19 cellular contexts compared by ENCODE assay signal in the genomic region with DNA sequence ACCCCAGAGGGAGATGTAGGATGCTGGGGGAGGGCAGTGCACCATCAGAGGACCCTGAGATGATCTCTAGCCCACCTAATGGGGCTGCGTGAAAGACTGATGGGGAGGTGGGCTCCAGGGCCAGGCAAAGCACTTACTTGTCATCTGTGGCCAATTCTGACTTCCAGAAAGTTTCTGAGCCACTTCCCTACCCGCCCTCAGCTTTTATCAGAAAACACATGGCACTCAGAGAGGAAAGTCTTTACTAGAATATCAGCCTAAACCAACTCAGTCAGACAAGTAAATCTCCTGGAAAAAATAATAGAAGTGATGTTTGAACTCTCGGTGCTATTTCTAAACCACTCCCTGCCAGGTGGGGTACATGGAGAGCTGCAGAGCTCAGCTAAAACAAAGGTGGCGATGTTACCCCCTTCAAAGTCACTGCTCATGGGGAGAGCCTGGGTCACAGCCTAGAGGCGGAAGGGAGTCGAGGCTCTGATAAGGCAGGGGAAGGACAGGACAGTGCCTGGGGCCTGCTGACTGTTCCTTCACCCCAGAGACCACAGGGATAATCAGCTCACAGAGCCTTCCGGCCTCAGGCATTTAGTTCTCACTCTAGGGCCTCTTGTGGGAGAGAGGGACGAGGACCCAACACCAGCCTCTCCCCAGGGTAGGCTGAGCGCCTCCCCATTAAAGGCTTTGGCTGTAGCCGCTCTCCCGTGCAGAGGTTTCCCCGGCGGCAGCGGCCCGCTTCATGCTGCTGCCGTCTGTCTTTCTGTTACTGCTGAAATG. TPM values are rescaled to one million over a fixed set of nuclear protein-coding genes. Genes with fewer than 3 reads are reported as not detected.
DNase-seq lines count a peak whose midpoint lies in the region; ATAC-seq and TF ChIP-seq lines count a peak whose summit lies in the region.
"Had no signal": no experiment of that assay in that cellular context is flagged by ENCODE, and none has a peak within 500 bp of the region (broad histone marks: within the 10 kb centered on the region; RNA-seq: fewer than 3 reads in every experiment).

No MANE protein-coding gene starts in this region.

- peak overlapping the region; percentile 8 for H2AK5ac ChIP-seq in mesendoderm (ENCODE audit: low read length)

- peak overlapping the region; percentile 73 for H3K56ac ChIP-seq in mesendoderm (ENCODE audit: low read length)

- H3K23ac ChIP-seq in mesendoderm (ENCODE audit: low read length), result peak overlapping the region; percentile 37

- H3K4ac ChIP-seq in mesendoderm (ENCODE audit: low read depth, low read length), result no peak overlapping the region

- H4K8ac ChIP-seq in mesendoderm (ENCODE audit: low read depth, low read length), result no peak overlapping the region

- WGBS in heart left ventricle, 4 donors, result 74 to 83% (median 78%) methylated on average over 16 of the region's 16 CpGs
- 69 to 74% methylated on average over 16 of the region's 16 CpGs for WGBS in heart right ventricle, 2 donors
- no CpG with 5 or more reads among the region's 16 CpGs for WGBS in mesendoderm (ENCODE audit: extremely low coverage, insufficient coverage, low lambda C conversion rate)
- 74 to 78% methylated on average over 16 of the region's 16 CpGs for WGBS in upper lobe of left lung, 2 donors

- H3K4me3 ChIP-seq in heart left ventricle (no peak overlapping the region), heart right ventricle (no peak overlapping the region), mesendoderm (ENCODE audit: low read length) (no peak overlapping the region), upper lobe of left lung (no peak overlapping the region)

- H3K9ac ChIP-seq in mesendoderm (ENCODE audit: low read length), result peak overlapping the region; percentile 38

- H3K9me3 ChIP-seq in heart left ventricle (no peaks in the 10 kb centered on the region), heart right ventricle (no peaks in the 10 kb centered on the region), upper lobe of left lung (no peaks in the 10 kb centered on the region)

- TF ChIP-seq CTCF in heart left ventricle (IDR thresholded peaks at IDR 0.05) (no peak), heart right ventricle (IDR thresholded peaks at IDR 0.05) (no peak), upper lobe of left lung (IDR thresholded peaks at IDR 0.05) (no peak)

- peak overlapping the region; percentile 35 for H3K18ac ChIP-seq in mesendoderm (ENCODE audit: low read length)

- H2BK120ac ChIP-seq in mesendoderm (ENCODE audit: low read depth, low read length), result no peak overlapping the region

- H3K27me3 ChIP-seq in heart left ventricle (no peaks in the 10 kb centered on the region), heart right ventricle (no peaks in the 10 kb centered on the region), mesendoderm (ENCODE audit: insufficient read depth, low read length, poor library complexity) (no peaks in the 10 kb centered on the region), upper lobe of left lung (no peaks in the 10 kb centered on the region)

- intact Hi-C loops in heart left ventricle (cut with DNase I) (no loop called here), cardiac septum (cut with DNase I) (no loop called here), heart right ventricle (cut with DNase I) (no loop called here)

- H3K4me1 ChIP-seq in heart left ventricle (peaks cover 0 to 81% (median 47%) of the 10 kb centered on the region in 12 donors), heart right ventricle (peaks cover 5 to 96% (median 69%) of the 10 kb centered on the region in 9 donors), mesendoderm (ENCODE audit: control insufficient read depth, low read depth, low read length) (peaks cover 22% of the 10 kb centered on the region), upper lobe of left lung (peaks cover 33 to 50% (median 41%) of the 10 kb centered on the region in 4 donors)

- no peaks in the 10 kb centered on the region for H3K79me2 ChIP-seq in mesendoderm (ENCODE audit: control insufficient read depth, insufficient read depth, low read length)

- TF ChIP-seq EP300 in upper lobe of left lung (IDR thresholded peaks at IDR 0.05), result no peak

- no peak overlapping the region for H3K4me2 ChIP-seq in mesendoderm (ENCODE audit: low read length)

- TF ChIP-seq POLR2A in heart left ventricle (IDR thresholded peaks at IDR 0.05) (no peak), upper lobe of left lung (IDR thresholded peaks at IDR 0.05) (no peak)

- ATAC-seq in heart left ventricle, result peak in 2 of 4 donors; percentile 20 to 21
- ATAC-seq in heart right ventricle, result peak in 2 of 8 donors; percentile 13 to 37
- no peak for ATAC-seq in upper lobe of left lung (ENCODE audit: low FRiP score in 2 of 2)
- ATAC-seq: HCT116 had no signal

- no peak overlapping the region for H2BK15ac ChIP-seq in mesendoderm (replicated peaks; ENCODE audit: low read depth)

- H3K36me3 ChIP-seq in heart left ventricle (peaks cover 0 to 20% (median 3%) of the 10 kb centered on the region in 9 donors), heart right ventricle (peaks cover 0 to 12% (median 0%) of the 10 kb centered on the region in 9 donors), mesendoderm (ENCODE audit: control insufficient read depth, insufficient read depth, low read length) (no peaks in the 10 kb centered on the region), upper lobe of left lung (peaks cover 0 to 7% (median 3%) of the 10 kb centered on the region in 4 donors)

- H3K27ac ChIP-seq in heart left ventricle (peak overlapping the region; percentile 8 to 88 (median 72)), heart right ventricle (peak overlapping the region; percentile 7 to 92 (median 77)), mesendoderm (ENCODE audit: low read depth, low read length) (peak overlapping the region; percentile 62), upper lobe of left lung (peak overlapping the region; percentile 28 to 88 (median 60))

- H2BK5ac ChIP-seq in mesendoderm (ENCODE audit: low read length), result peak overlapping the region; percentile 11

- DNase-seq in heart left ventricle (no peak), cardiac septum (ENCODE audit: low spot score) (no peak), heart right ventricle (no peak), mesendoderm (peak; percentile 69), upper lobe of left lung (no peak), NCI-H1417 treated with DMSO at 0.1 percent for 48 hours (lab: John Stamatoyannopoulos, UW) (no peak)
- no peak for DNase-seq in stimulated activated CD4-positive, alpha-beta T cell treated with anti-CD3 and anti-CD28 coated beads, Interleukin-2, amount 100 ng/mL, for 48 hours
- no peak for DNase-seq in NK-92 treated with Interleukin-12 subunit alpha and Interleukin-12 subunit beta, amount 100 ng/mL, for 24 hours (lab: John Stamatoyannopoulos, UW)
- DNase-seq: hippocampal formation; NCI-H526; SHP77; stimulated activated CD8-positive, alpha-beta memory T cell treated with anti-CD3 and anti-CD28 coated beads, Interleukin-4, amount 100 ng/mL, for 48 hours had no signal

- H4K5ac ChIP-seq in mesendoderm (ENCODE audit: low read length), result no peak overlapping the region

- no peaks in the 10 kb centered on the region for H3K79me1 ChIP-seq in mesendoderm (ENCODE audit: low read length)

RNA-seq across cellular contexts. Expression of gene SMIM12, which starts 14.2 kb away (rescaled TPM):
- total RNA-seq in heart left ventricle, result 10 to 100 TPM; 33.5 to 52.4 (median 37.8) TPM
- polyA plus RNA-seq in heart left ventricle, result 10 to 100 TPM; 16.1 to 98.5 TPM
- total RNA-seq in cardiac septum, result 49.4 TPM
- 10 to 100 TPM; 33.9 to 74.2 (median 43.7) TPM for total RNA-seq in heart right ventricle
- 10 to 100 TPM in 1 of 2 donors, 1 to 10 TPM in 1; 9.7 to 78.1 TPM for polyA plus RNA-seq in heart right ventricle
- polyA plus RNA-seq in mesendoderm (2013, experiment 1 of 2), result 21.5 TPM
- 21.9 TPM for polyA plus RNA-seq in mesendoderm (2013, experiment 2 of 2)
- 10 to 100 TPM in 5 of 6 donors, 1 to 10 TPM in 1; 6.3 to 46.6 (median 30.9) TPM for total RNA-seq in upper lobe of left lung

RNA-seq across cellular contexts. Expression of gene GJA4, which starts 52.5 kb away (rescaled TPM):
- total RNA-seq in heart left ventricle (10 to 100 TPM; 14.2 to 78.0 (median 22.6) TPM), cardiac septum (34.7 TPM), heart right ventricle (10 to 100 TPM in 9 of 10 donors, 1 to 10 TPM in 1; 9.0 to 37.8 (median 22.7) TPM), upper lobe of left lung (10 to 100 TPM in 4 of 6 donors, 1 to 10 TPM in 2; 5.2 to 41.1 (median 19.2) TPM)
- polyA plus RNA-seq in heart left ventricle (10 to 100 TPM; 23.0 to 36.9 TPM), heart right ventricle (10 to 100 TPM; 20.3 to 50.1 TPM)
- 0.81 TPM for polyA plus RNA-seq in mesendoderm (2013, experiment 1 of 2)
- polyA plus RNA-seq in mesendoderm (2013, experiment 2 of 2), result 0.83 TPM
- total RNA-seq: A172, bronchial epithelial cell, Daoy, fibroblast of villous mesenchyme had no signal
- polyA plus RNA-seq: BJ, keratinocyte had no signal
